Comparison of ENCODE assay signal across 8 cellular contexts in genomic region chr20:3749689-3750639, GRCh38. TPM values are rescaled to one million over a fixed set of nuclear protein-coding genes. Genes with fewer than 3 reads are reported as not detected.
A peak's percentile ranks its signal among the peaks of the same experiment; 100 is the strongest.
DNase-seq lines count a peak whose midpoint lies in the region; ATAC-seq and TF ChIP-seq lines count a peak whose summit lies in the region.

No MANE protein-coding gene starts in this region.

- no peaks in the 10 kb centered on the region for H3K79me2 ChIP-seq in GM23338 (replicated peaks; ENCODE audit: insufficient read depth)
- no peaks in the 10 kb centered on the region for H3K79me2 ChIP-seq in SK-N-SH (ENCODE audit: insufficient read depth)
- no peaks in the 10 kb centered on the region for H3K79me2 ChIP-seq in OCI-LY7 (ENCODE audit: insufficient read depth, low read depth, low read length)

- no peaks in the 10 kb centered on the region; the same call in 2 of the 3 replicates for H3K36me3 Mint-ChIP-seq in GM23338 (ENCODE audit: low read depth)
- H3K36me3 Mint-ChIP-seq in natural killer cell treated with Interleukin-12 subunit alpha and Interleukin-12 subunit beta and Interleukin-15 and Interleukin-18, amount 100 ng/mL, for 72 hours: no peaks in the 10 kb centered on the region

- H3F3A ChIP-seq in GM23338 (replicated peaks; ENCODE audit: low read depth): peaks cover 14% of the 10 kb centered on the region
- H3F3A ChIP-seq in SK-N-SH (replicated peaks; ENCODE audit: insufficient read depth): no peaks in the 10 kb centered on the region

- peak overlapping the region; percentile 93 for H3K4me2 ChIP-seq in GM23338
- peak overlapping the region; percentile 76 for H3K4me2 ChIP-seq in SK-N-SH
- H3K4me2 ChIP-seq in OCI-LY7 (ENCODE audit: low read length): no peak overlapping the region

- POLR2A ChIA-PET in AG04450 (lab: Yijun Ruan, JAX) (no interaction called here), SK-N-SH (lab: Yijun Ruan, JAX) (interaction anchor here (0.6 to 3.6 kb wide), 3 partner anchors 10 to 33 kb away, joined by 3 to 13 read pairs (median 4); partner anchors contain the start of gene ADISSP), OCI-LY7 (lab: Charles Lee) (interaction anchor here (0.6 kb wide), 1 partner anchor 420 kb away, joined by 3 read pairs; no protein-coding TSS in a partner anchor)

- H3K36me3 ChIP-seq in GM23338 (ENCODE audit: insufficient read depth) (no peaks in the 10 kb centered on the region), SK-N-SH (replicated peaks in 1 of 2; ENCODE audit: control insufficient read depth in 1 of 2, insufficient read depth in 2 of 2, low read length in 1 of 2) (peaks cover 0 to 3% of the 10 kb centered on the region in 2 experiments), OCI-LY7 (ENCODE audit: insufficient read depth, low read length) (peaks cover 11% of the 10 kb centered on the region; the same call in 1 of the 2 replicates)

- ATAC-seq in GM23338 (peak; percentile 39), GM21786 (IDR thresholded peaks at IDR 0.05; ENCODE audit: unreplicated experiment) (no peak), GM18873 (IDR thresholded peaks at IDR 0.05; ENCODE audit: low FRiP score, unreplicated experiment) (no peak)
- peak; percentile 46 to 50 for ATAC-seq in natural killer cell treated with Interleukin-12 subunit alpha and Interleukin-12 subunit beta and Interleukin-15 and Interleukin-18, amount 100 ng/mL, for 72 hours

- DNase-seq in AG04450 (ENCODE audit: low read depth, low spot score) (no peak), GM23338 (ENCODE audit: low spot score) (peak; percentile 87), SK-N-SH (peak; percentile 98), epidermal melanocyte (ENCODE audit: insufficient read length, low spot score) (peak; percentile 57), OCI-LY7 (ENCODE audit: low spot score) (no peak)
- no peak for DNase-seq in natural killer cell treated with Interleukin-12 subunit alpha and Interleukin-12 subunit beta and Interleukin-15 and Interleukin-18, amount 100 ng/mL, for 72 hours (ENCODE audit: low spot score)

- H3K4me1 Mint-ChIP-seq in GM23338: peaks cover 21% of the 10 kb centered on the region
- H3K4me1 Mint-ChIP-seq in natural killer cell treated with Interleukin-12 subunit alpha and Interleukin-12 subunit beta and Interleukin-15 and Interleukin-18, amount 100 ng/mL, for 72 hours (ENCODE audit: low read depth in 2 of 2): peaks cover 0 to 11% of the 10 kb centered on the region in 2 donors

- H2AFZ ChIP-seq in GM23338 (peak overlapping the region; percentile 76; the same call in 1 of the 2 replicates), SK-N-SH (ENCODE audit: low read depth) (peak overlapping the region; percentile 79; the same call in 1 of the 2 replicates), OCI-LY7 (ENCODE audit: low read length) (no peak overlapping the region)

- peak overlapping the region; percentile 64 for H3K4me3 Mint-ChIP-seq in GM23338
- H3K4me3 Mint-ChIP-seq in natural killer cell treated with Interleukin-12 subunit alpha and Interleukin-12 subunit beta and Interleukin-15 and Interleukin-18, amount 100 ng/mL, for 72 hours: no peak overlapping the region

- peaks cover 10% of the 10 kb centered on the region; the same call in 1 of the 2 replicates for H3K9me3 ChIP-seq in AG04450 (ENCODE audit: control insufficient read depth, insufficient read depth, low read length)
- no peaks in the 10 kb centered on the region for H3K9me3 ChIP-seq in SK-N-SH
- H3K9me3 ChIP-seq in OCI-LY7 (ENCODE audit: low read length): no peaks in the 10 kb centered on the region

- H3K9me2 ChIP-seq in GM23338 (ENCODE audit: insufficient read depth) (no peaks in the 10 kb centered on the region), SK-N-SH (no peaks in the 10 kb centered on the region), OCI-LY7 (ENCODE audit: insufficient read depth, low read length) (no peaks in the 10 kb centered on the region)

- H3K4me3 ChIP-seq in AG04450 (ENCODE audit: low read depth, low read length): no peak overlapping the region
- H3K4me3 ChIP-seq in GM23338: peak overlapping the region; percentile 73
- H3K4me3 ChIP-seq in SK-N-SH (ENCODE audit: low read depth in 2 of 2, low read length in 1 of 2): peak overlapping the region; percentile 46 to 57
- H3K4me3 ChIP-seq in OCI-LY7 (ENCODE audit: low read depth, low read length, poor library complexity, severe bottlenecking): no peak overlapping the region

- no peaks in the 10 kb centered on the region for H3K27me3 ChIP-seq in AG04450 (ENCODE audit: control insufficient read depth, insufficient read depth, low read length)
- peaks cover 28% of the 10 kb centered on the region for H3K27me3 ChIP-seq in GM23338 (ENCODE audit: insufficient read depth)
- no peaks in the 10 kb centered on the region for H3K27me3 ChIP-seq in SK-N-SH (ENCODE audit: insufficient read depth)

- WGBS in SK-N-SH (ENCODE audit: low lambda C conversion rate): 30% methylated on average over 31 of the region's 74 CpGs

- H3K27ac ChIP-seq in AG04450 (ENCODE audit: low read depth, low read length) (no peak overlapping the region), GM23338 (ENCODE audit: low read depth) (no peak overlapping the region), SK-N-SH (ENCODE audit: low read depth in 2 of 2, low read length in 1 of 2) (peak overlapping the region in 1 of 2 experiments; percentile 22; a peak in 1 of 4 replicates), OCI-LY7 (ENCODE audit: low read depth, low read length, poor library complexity, severe bottlenecking) (no peak overlapping the region)

- peaks cover 17% of the 10 kb centered on the region; the same call in 1 of the 2 replicates for H3K4me1 ChIP-seq in GM23338 (ENCODE audit: insufficient read depth)
- H3K4me1 ChIP-seq in SK-N-SH (ENCODE audit: control insufficient read depth in 1 of 2, insufficient read depth in 2 of 2, low read depth in 1 of 2, low read length in 1 of 2): peaks cover 0 to 9% of the 10 kb centered on the region in 2 experiments; a peak in 1 of 4 replicates
- H3K4me1 ChIP-seq in OCI-LY7 (ENCODE audit: insufficient read depth, low read length, poor library complexity, severe bottlenecking): no peaks in the 10 kb centered on the region

- CTCF ChIA-PET in AG04450 (lab: Charles Lee) (interaction anchor here (0.6 to 1.6 kb wide), 7 partner anchors 11 to 73 kb away, joined by 3 to 5 read pairs (median 3); partner anchors contain the start of gene AP5S1), SK-N-SH (lab: Yijun Ruan, JAX) (interaction anchor here (0.6 to 9.8 kb wide), 28 partner anchors 9 to 105 kb away, joined by 3 to 151 read pairs (median 6); partner anchors contain the start of genes ADISSP, CENPB and SPEF1), OCI-LY7 (lab: Charles Lee; ENCODE audit: unreplicated experiment) (no interaction called here)

- BruUV-seq in OCI-LY7 (replicated peaks; lab: Mats Ljungman, UMichigan): no TSS peak

- H3K27ac Mint-ChIP-seq in GM23338: no peak overlapping the region
- H3K27ac Mint-ChIP-seq in natural killer cell treated with Interleukin-12 subunit alpha and Interleukin-12 subunit beta and Interleukin-15 and Interleukin-18, amount 100 ng/mL, for 72 hours: no peak overlapping the region

- intact Hi-C loops in OCI-LY7 (cut with micrococcal nuclease; ENCODE audit: unreplicated experiment): no loop called here

- no peak for TF ChIP-seq EP300 in SK-N-SH (IDR thresholded peaks at IDR 0.05; ENCODE audit: borderline replicate concordance in 1 of 2, low read depth in 1 of 2, low read length in 1 of 2)

- H3K27me3 Mint-ChIP-seq in GM23338 (ENCODE audit: insufficient read depth, low read depth, poor library complexity): peaks cover 31% of the 10 kb centered on the region
- no peaks in the 10 kb centered on the region for H3K27me3 Mint-ChIP-seq in natural killer cell treated with Interleukin-12 subunit alpha and Interleukin-12 subunit beta and Interleukin-15 and Interleukin-18, amount 100 ng/mL, for 72 hours

- peak; percentile 34 for TF ChIP-seq RAD21 in SK-N-SH (IDR thresholded peaks at IDR 0.05; ENCODE audit: low read length)

- TF ChIP-seq CTCF in AG04450 (IDR thresholded peaks at IDR 0.05; ENCODE audit: low read depth, low read length) (peak; percentile 22), GM23338 (conservative IDR thresholded peaks at IDR 0.05; ENCODE audit: low read depth in 2 of 2) (peak; percentile 79 to 89), SK-N-SH (IDR thresholded peaks at IDR 0.05) (peak; percentile 83), OCI-LY7 (conservative IDR thresholded peaks at IDR 0.05; ENCODE audit: low read length) (no peak)

- H4K20me1 ChIP-seq in GM23338 (replicated peaks; ENCODE audit: insufficient read depth): peaks cover 11% of the 10 kb centered on the region; the same call in 1 of the 2 replicates
- no peaks in the 10 kb centered on the region for H4K20me1 ChIP-seq in SK-N-SH (ENCODE audit: insufficient read depth)
- no peaks in the 10 kb centered on the region for H4K20me1 ChIP-seq in OCI-LY7 (ENCODE audit: insufficient read depth, low read length)

- 0 out of 2 replicates have a peak overlapping the region, but pooled peaks have one; percentile 9 for H3K9ac ChIP-seq in SK-N-SH

- peaks cover 4% of the 10 kb centered on the region; the same call in 1 of the 3 replicates for H3K9me3 Mint-ChIP-seq in GM23338
- no peaks in the 10 kb centered on the region for H3K9me3 Mint-ChIP-seq in natural killer cell treated with Interleukin-12 subunit alpha and Interleukin-12 subunit beta and Interleukin-15 and Interleukin-18, amount 100 ng/mL, for 72 hours

RNA-seq across cellular contexts. Expression of gene HSPA12B, which starts 17.5 kb away (rescaled TPM):
- 0.05 and 0.09 TPM in 2 replicates for polyA plus RNA-seq in AG04450 (2011; rRNA removed)
- polyA minus RNA-seq in AG04450 (2011; rRNA and poly(A)+ RNA removed): 0.13 TPM in 1 of 2 replicates, not detected in the other
- total RNA-seq in GM23338 (2014; rRNA removed; shearing (Covaris generic)): 6.4 and 6.5 TPM in 2 replicates
- polyA plus RNA-seq in GM23338 (2016; fragmentation: Nextera tagmentation; extraction: Ambion mirVana): 2.8 and 3.3 TPM in 2 replicates
- 0.24 and 0.46 TPM in 2 replicates for polyA plus RNA-seq in SK-N-SH (2012; rRNA removed)
- polyA plus RNA-seq in SK-N-SH (2012; cell fraction: cytosol; rRNA removed): 0.17 and 0.22 TPM in 2 replicates
- 0.44 and 0.52 TPM in 2 replicates for polyA plus RNA-seq in SK-N-SH (2012; cell fraction: nucleus; rRNA removed)
- not detected for total RNA-seq in natural killer cell treated with Interleukin-12 subunit alpha and Interleukin-12 subunit beta and Interleukin-15 and Interleukin-18, amount 100 ng/mL, for 72 hours
- not detected in 2 replicates for total RNA-seq in OCI-LY7 (2014; rRNA removed; shearing (Covaris generic))
- not detected in 2 replicates for total RNA-seq in OCI-LY7 (2022)

RNA-seq across cellular contexts. Expression of gene ADISSP, which starts 17.6 kb away (rescaled TPM):
- polyA plus RNA-seq in AG04450 (2011; rRNA removed): 22.6 and 29.2 TPM in 2 replicates
- polyA minus RNA-seq in AG04450 (2011; rRNA and poly(A)+ RNA removed): 19.2 and 21.7 TPM in 2 replicates
- total RNA-seq in GM23338 (2014; rRNA removed; shearing (Covaris generic)): 79.0 and 86.6 TPM in 2 replicates
- 126 and 131 TPM in 2 replicates for polyA plus RNA-seq in GM23338 (2016; fragmentation: Nextera tagmentation; extraction: Ambion mirVana)
- polyA plus RNA-seq in SK-N-SH (2012; rRNA removed): 59.9 and 73.9 TPM in 2 replicates
- polyA plus RNA-seq in SK-N-SH (2012; cell fraction: cytosol; rRNA removed): 31.6 and 54.9 TPM in 2 replicates
- polyA plus RNA-seq in SK-N-SH (2012; cell fraction: nucleus; rRNA removed): 36.1 and 49.8 TPM in 2 replicates
- 10 to 100 TPM; 29.5 to 89.2 TPM for total RNA-seq in natural killer cell treated with Interleukin-12 subunit alpha and Interleukin-12 subunit beta and Interleukin-15 and Interleukin-18, amount 100 ng/mL, for 72 hours
- 62.1 and 66.7 TPM in 2 replicates for total RNA-seq in OCI-LY7 (2014; rRNA removed; shearing (Covaris generic))
- total RNA-seq in OCI-LY7 (2022): 58.7 and 64.4 TPM in 2 replicates

RNA-seq across cellular contexts. Expression of gene SPEF1, which starts 31.3 kb away (rescaled TPM):
- 0.12 TPM in 2 replicates for polyA plus RNA-seq in AG04450 (2011; rRNA removed)
- not detected in 2 replicates for polyA minus RNA-seq in AG04450 (2011; rRNA and poly(A)+ RNA removed)
- 0.69 and 1.3 TPM in 2 replicates for total RNA-seq in GM23338 (2014; rRNA removed; shearing (Covaris generic))
- 0.68 and 0.85 TPM in 2 replicates for polyA plus RNA-seq in GM23338 (2016; fragmentation: Nextera tagmentation; extraction: Ambion mirVana)
- 1.6 and 1.8 TPM in 2 replicates for polyA plus RNA-seq in SK-N-SH (2012; rRNA removed)
- polyA plus RNA-seq in SK-N-SH (2012; cell fraction: cytosol; rRNA removed): 1.1 and 1.4 TPM in 2 replicates
- polyA plus RNA-seq in SK-N-SH (2012; cell fraction: nucleus; rRNA removed): 4.5 and 5.8 TPM in 2 replicates
- total RNA-seq in natural killer cell treated with Interleukin-12 subunit alpha and Interleukin-12 subunit beta and Interleukin-15 and Interleukin-18, amount 100 ng/mL, for 72 hours: under 1 TPM; 0.24 to 0.36 TPM
- total RNA-seq in OCI-LY7 (2014; rRNA removed; shearing (Covaris generic)): 0.09 and 0.10 TPM in 2 replicates
- 0.27 TPM in 1 of 2 replicates, not detected in the other for total RNA-seq in OCI-LY7 (2022)

RNA-seq across cellular contexts. Expression of gene CENPB, which starts 36.6 kb away (rescaled TPM):
- polyA plus RNA-seq in AG04450 (2011; rRNA removed) (29.7 and 37.0 TPM in 2 replicates), GM23338 (2016; fragmentation: Nextera tagmentation; extraction: Ambion mirVana) (9.5 and 10.8 TPM in 2 replicates), SK-N-SH (2012; rRNA removed) (37.6 and 41.2 TPM in 2 replicates)
- polyA minus RNA-seq in AG04450 (2011; rRNA and poly(A)+ RNA removed): 40.4 and 42.7 TPM in 2 replicates
- total RNA-seq in GM23338 (2014; rRNA removed; shearing (Covaris generic)): 44.3 and 52.1 TPM in 2 replicates
- polyA plus RNA-seq in SK-N-SH (2012; cell fraction: cytosol; rRNA removed): 29.8 and 39.9 TPM in 2 replicates
- polyA plus RNA-seq in SK-N-SH (2012; cell fraction: nucleus; rRNA removed): 26.3 and 35.2 TPM in 2 replicates
- 100 to 1,000 TPM in 1 of 2 donors, 10 to 100 TPM in 1; 75.4 to 118 TPM for total RNA-seq in natural killer cell treated with Interleukin-12 subunit alpha and Interleukin-12 subunit beta and Interleukin-15 and Interleukin-18, amount 100 ng/mL, for 72 hours
- 32.5 and 39.1 TPM in 2 replicates for total RNA-seq in OCI-LY7 (2014; rRNA removed; shearing (Covaris generic))
- total RNA-seq in OCI-LY7 (2022): 31.2 and 34.8 TPM in 2 replicates

RNA-seq across cellular contexts. Expression of gene SIGLEC1, which starts 37.6 kb away (rescaled TPM):
- polyA plus RNA-seq in AG04450 (2011; rRNA removed) (not detected in 2 replicates), GM23338 (2016; fragmentation: Nextera tagmentation; extraction: Ambion mirVana) (not detected in 2 replicates), SK-N-SH (2012; rRNA removed) (not detected in 2 replicates)
- not detected in 2 replicates for polyA minus RNA-seq in AG04450 (2011; rRNA and poly(A)+ RNA removed)
- total RNA-seq in GM23338 (2014; rRNA removed; shearing (Covaris generic)): not detected in 2 replicates
- not detected in 2 replicates for polyA plus RNA-seq in SK-N-SH (2012; cell fraction: cytosol; rRNA removed)
- 0.01 TPM in 2 replicates for polyA plus RNA-seq in SK-N-SH (2012; cell fraction: nucleus; rRNA removed)
- total RNA-seq in natural killer cell treated with Interleukin-12 subunit alpha and Interleukin-12 subunit beta and Interleukin-15 and Interleukin-18, amount 100 ng/mL, for 72 hours: under 1 TPM in 1 of 2 donors, not detected in 1; 0.08 TPM
- total RNA-seq in OCI-LY7 (2014; rRNA removed; shearing (Covaris generic)): not detected in 2 replicates
- total RNA-seq in OCI-LY7 (2022): 0.11 TPM in 1 of 2 replicates, not detected in the other

Comparison
In these comparisons a context has a peak if more than half of its experiments do, and no peak if none do; other contexts are left out.
1. DNase-seq: peak in GM23338 (single experiment), SK-N-SH (single experiment) and epidermal melanocyte (single experiment); none in AG04450 (single experiment), natural killer cell treated with Interleukin-12 subunit alpha and Interleukin-12 subunit beta and Interleukin-15 and Interleukin-18, amount 100 ng/mL, for 72 hours (single experiment) and OCI-LY7 (single experiment).
2. H3K4me3 ChIP-seq: peak in GM23338 (single experiment) and SK-N-SH (2 of 2); none in AG04450 (single experiment) and OCI-LY7 (single experiment).
3. ATAC-seq: peak in GM23338 (single experiment) and natural killer cell treated with Interleukin-12 subunit alpha and Interleukin-12 subunit beta and Interleukin-15 and Interleukin-18, amount 100 ng/mL, for 72 hours (2 of 2); none in GM21786 (single experiment) and GM18873 (single experiment).